Comparison of ENCODE assay signal across 2 cellular contexts in genomic region chr7:2743523-2744185, GRCh38. TPM values are rescaled to one million over a fixed set of nuclear protein-coding genes. Genes with fewer than 3 reads are reported as not detected.
"Had no signal": no experiment of that assay in that cellular context is flagged by ENCODE, and none has a peak within 500 bp of the region (broad histone marks: within the 10 kb centered on the region; RNA-seq: fewer than 3 reads in every experiment).

No MANE protein-coding gene starts in this region.

RNA-seq across cellular contexts. Expression of gene AMZ1, which starts 55.7 kb away (rescaled TPM):
- total RNA-seq: pulmonary artery endothelial cell had no signal
- polyA plus RNA-seq: stomach had no signal
